1 cellular context compared by ENCODE assay signal in the genomic region with DNA sequence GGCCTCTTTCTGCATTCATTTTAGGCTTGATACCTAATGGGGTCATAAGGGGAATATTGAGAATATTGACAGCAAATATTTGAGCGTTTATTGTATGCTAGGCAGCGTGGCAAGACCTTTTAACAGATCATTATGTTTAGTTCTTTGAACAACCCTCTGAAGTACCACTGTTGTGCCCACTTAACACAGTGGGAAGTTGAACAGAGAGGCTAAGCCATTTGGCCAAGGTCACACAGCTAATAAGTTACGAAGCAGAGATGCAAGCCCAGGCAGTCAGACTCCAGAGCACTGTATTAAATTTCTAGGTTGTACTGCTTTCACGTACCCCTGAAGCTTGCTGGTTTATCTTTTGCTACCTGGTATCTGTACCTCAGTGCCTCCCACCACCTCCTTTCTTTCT.
TF ChIP-seq lines count a peak whose summit lies in the region.

No MANE protein-coding gene starts in this region.

TF ChIP-seq in HepG2, 621 proteins besides CTCF, POLR2A, EP300 and RAD21 (continued from another document):
- TF ChIP-seq, protein P1, sequence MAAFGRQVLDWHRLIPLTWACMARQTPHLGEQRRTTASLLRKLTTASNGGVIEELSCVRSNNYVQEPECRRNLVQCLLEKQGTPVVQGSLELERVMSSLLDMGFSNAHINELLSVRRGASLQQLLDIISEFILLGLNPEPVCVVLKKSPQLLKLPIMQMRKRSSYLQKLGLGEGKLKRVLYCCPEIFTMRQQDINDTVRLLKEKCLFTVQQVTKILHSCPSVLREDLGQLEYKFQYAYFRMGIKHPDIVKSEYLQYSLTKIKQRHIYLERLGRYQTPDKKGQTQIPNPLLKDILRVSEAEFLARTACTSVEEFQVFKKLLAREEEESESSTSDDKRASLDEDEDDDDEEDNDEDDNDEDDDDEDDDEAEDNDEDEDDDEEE (CRISPR knock-in tag; IDR thresholded peaks at IDR 0.05): 0 out of 2 replicates have a peak, but pooled peaks have one; percentile 14
- TF ChIP-seq ZNF619 (CRISPR knock-in tag; IDR thresholded peaks at IDR 0.05): no peak
- no peak for TF ChIP-seq CC2D1A (CRISPR knock-in tag; IDR thresholded peaks at IDR 0.05)
- peak; percentile 52 for TF ChIP-seq ZFP36 (IDR thresholded peaks at IDR 0.05; ENCODE audit: borderline replicate concordance, low read depth, low read length, partially characterized antibody)
- 0 out of 2 replicates have a peak, but pooled peaks have one; percentile 0 for TF ChIP-seq ZNF337 (CRISPR knock-in tag; IDR thresholded peaks at IDR 0.05; ENCODE audit: borderline replicate concordance, low read depth)
- TF ChIP-seq RCOR2 (CRISPR knock-in tag; IDR thresholded peaks at IDR 0.05): 0 out of 2 replicates have a peak, but pooled peaks have one; percentile 32
- TF ChIP-seq KDM1A (CRISPR knock-in tag; IDR thresholded peaks at IDR 0.05): peak; percentile 49; the same call in 1 of the 2 replicates
